ENCODE assay signal across 9 cellular contexts in the genomic region with DNA sequence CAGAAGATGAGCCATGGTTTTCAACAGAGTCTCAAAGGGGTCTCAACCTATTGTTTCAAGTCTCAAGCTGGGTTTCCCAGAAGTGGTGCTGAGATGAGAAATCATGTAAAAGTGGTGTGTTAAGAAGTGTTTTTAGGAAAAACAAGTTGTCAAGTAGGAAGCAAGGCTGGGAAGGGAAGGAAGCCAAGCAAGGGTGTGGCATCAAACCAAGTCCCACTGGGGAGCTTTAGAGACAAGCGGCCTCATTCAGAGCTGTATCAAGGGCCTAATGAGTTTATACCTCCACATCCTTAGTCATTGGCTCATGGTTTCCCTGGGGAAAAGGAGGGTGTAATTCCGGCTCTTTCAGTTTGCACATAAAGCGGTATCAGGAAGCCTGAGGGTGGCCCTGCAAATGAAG. TPM values are rescaled to one million over a fixed set of nuclear protein-coding genes. Genes with fewer than 3 reads are reported as not detected.
"Had no signal": no experiment of that assay in that cellular context is flagged by ENCODE, and none has a peak within 500 bp of the region (broad histone marks: within the 10 kb centered on the region; RNA-seq: fewer than 3 reads in every experiment).

No MANE protein-coding gene starts in this region.

- H3K27ac ChIP-seq: GM23248, HL-60 had no signal

- ATAC-seq: HCT116, HepG2 had no signal

- H3K9me3 ChIP-seq: HAP-1 had no signal

- H3K4me3 ChIP-seq: GM23248, HAP-1 had no signal

- DNase-seq: GM23248, GOT3, H7, HFFc6 had no signal

- H3K36me3 ChIP-seq: HAP-1 had no signal

- H3K4me1 ChIP-seq: HAP-1 had no signal

RNA-seq across cellular contexts. Expression of a gene that starts 26.4 kb away (rescaled TPM):
- total RNA-seq: GM23248, HepG2, HFFc6 had no signal
- polyA plus RNA-seq: GM23248, IgD-negative memory B cell had no signal
